16 cellular contexts compared by ENCODE assay signal in genomic region chr11:117998664-117999353, GRCh38. TPM values are rescaled to one million over a fixed set of nuclear protein-coding genes. Genes with fewer than 3 reads are reported as not detected.
DNase-seq lines count a peak whose midpoint lies in the region; ATAC-seq and TF ChIP-seq lines count a peak whose summit lies in the region.
"Had no signal": no experiment of that assay in that cellular context is flagged by ENCODE, and none has a peak within 500 bp of the region (broad histone marks: within the 10 kb centered on the region; RNA-seq: fewer than 3 reads in every experiment).

No MANE protein-coding gene starts in this region.

- in situ Hi-C loops in GM18951 (cut with MboI; ENCODE audit: low sequenced_read_pairs, unreplicated experiment), result no loop called here

- H3K4me1 ChIP-seq in BE2C (no peaks in the 10 kb centered on the region), lower lobe of right lung (peaks cover 42% of the 10 kb centered on the region)
- H3K4me1 ChIP-seq: right lobe of liver, SJSA1 had no signal

- H3K9me3 ChIP-seq in BE2C (no peaks in the 10 kb centered on the region), lower lobe of right lung (no peaks in the 10 kb centered on the region)
- H3K9me3 ChIP-seq: right lobe of liver, SJSA1, thoracic aorta had no signal

- H3K36me3 Mint-ChIP-seq in CD14-positive monocyte (peaks cover 77 to 79% of the 10 kb centered on the region in 2 donors), immature natural killer cell (peaks cover 45 to 68% (median 51%) of the 10 kb centered on the region in 3 donors)

- H3K27ac ChIP-seq in lower lobe of right lung, result no peak overlapping the region
- H3K27ac ChIP-seq: hepatocyte, right lobe of liver, SJSA1, thoracic aorta had no signal

- ATAC-seq in lower lobe of right lung, result no peak
- no peak for ATAC-seq in left colon
- ATAC-seq: right lobe of liver had no signal

- TF ChIP-seq POLR2A in GM18951 (IDR thresholded peaks at IDR 0.05; ENCODE audit: extremely low read depth, insufficient read depth, insufficient read length), result peak; percentile 5

- peaks cover under 1 to 8% (median 3%) of the 10 kb centered on the region in 7 donors for H3K9me3 Mint-ChIP-seq in CD14-positive monocyte
- H3K9me3 Mint-ChIP-seq in immature natural killer cell, result peaks cover 0 to 4% (median 0%) of the 10 kb centered on the region in 6 donors

- DNase-seq in CD14-positive monocyte (ENCODE audit: low spot score), result no peak
- DNase-seq in activated CD8-positive, alpha-beta memory T cell treated with anti-CD3 and anti-CD28 coated beads for 24 hours, result peak; percentile 65
- no peak for DNase-seq in immature natural killer cell
- DNase-seq in BE2C, result no peak
- no peak for DNase-seq in lower lobe of right lung
- no peak for DNase-seq in left colon
- DNase-seq in activated gamma-delta T cell (lab: John Stamatoyannopoulos, UW), result no peak
- DNase-seq: DMS 273 treated with DMSO at 0.1 percent for 48 hours, kidney, NCI-H524 treated with DMSO at 0.1 percent for 48 hours, OCI-M1 had no signal

- TF ChIP-seq CTCF in CD14-positive monocyte (IDR thresholded peaks at IDR 0.05) (no peak), BE2C (IDR thresholded peaks at IDR 0.05; ENCODE audit: low read depth, low read length) (no peak), lower lobe of right lung (IDR thresholded peaks at IDR 0.05) (no peak)

- H3K4me3 ChIP-seq in BE2C (ENCODE audit: low read depth, low read length) (no peak overlapping the region), lower lobe of right lung (no peak overlapping the region)
- H3K4me3 ChIP-seq: hepatocyte, right lobe of liver, SJSA1, thoracic aorta had no signal

- H3K36me3 ChIP-seq in BE2C (no peaks in the 10 kb centered on the region), lower lobe of right lung (peaks cover 44% of the 10 kb centered on the region)
- H3K36me3 ChIP-seq: SJSA1, thoracic aorta had no signal

- intact Hi-C loops in CD14-positive monocyte (cut with micrococcal nuclease), result loop anchor here in 1 of 2 donors (10.0 kb wide), 1 partner anchor 56 kb away; no protein-coding TSS in a partner anchor
- intact Hi-C loops in lower lobe of right lung (cut with DNase I), result no loop called here
- intact Hi-C loops in left colon (cut with DNase I, micrococcal nuclease), result no loop called here

- peak overlapping the region; percentile 21 to 41 for H3K4me3 Mint-ChIP-seq in CD14-positive monocyte
- peak overlapping the region in 1 of 5 donors; percentile 8 for H3K4me3 Mint-ChIP-seq in immature natural killer cell

- H3K27ac Mint-ChIP-seq in CD14-positive monocyte, result peak overlapping the region; percentile 69 to 96 (median 88)
- peak overlapping the region; percentile 16 to 97 (median 78) for H3K27ac Mint-ChIP-seq in immature natural killer cell

- H3K4me1 Mint-ChIP-seq in CD14-positive monocyte, result peaks cover 86% of the 10 kb centered on the region
- peaks cover 85 to 90% of the 10 kb centered on the region in 2 donors for H3K4me1 Mint-ChIP-seq in immature natural killer cell

- no peaks in the 10 kb centered on the region for H3K27me3 ChIP-seq in BE2C
- H3K27me3 ChIP-seq in lower lobe of right lung (ENCODE audit: low read depth), result no peaks in the 10 kb centered on the region
- H3K27me3 ChIP-seq: hepatocyte, right lobe of liver, SJSA1 had no signal

- H3K27me3 Mint-ChIP-seq in CD14-positive monocyte (ENCODE audit: low read depth in 3 of 3) (peaks cover 0 to 2% (median 0%) of the 10 kb centered on the region in 3 donors), immature natural killer cell (ENCODE audit: low read depth in 3 of 3) (peaks cover 1 to 7% (median 5%) of the 10 kb centered on the region in 3 donors)

RNA-seq across cellular contexts. Expression of gene IL10RA, which starts 12.6 kb away (rescaled TPM):
- polyA plus RNA-seq in CD14-positive monocyte, result 100 to 1,000 TPM; 152 to 226 TPM
- 100 to 1,000 TPM; 215 to 460 (median 264) TPM for polyA plus RNA-seq in immature natural killer cell
- 0.32 TPM for polyA plus RNA-seq in BE2C (2012; ENCODE audit: insufficient read depth, insufficient read length, low read depth)
- 37.7 TPM for total RNA-seq in lower lobe of right lung
- 10 to 100 TPM in 1 of 2 donors, 1 to 10 TPM in 1; 4.4 to 19.0 TPM for total RNA-seq in left colon
- total RNA-seq: SJSA1 had no signal
